In the genomic region with DNA sequence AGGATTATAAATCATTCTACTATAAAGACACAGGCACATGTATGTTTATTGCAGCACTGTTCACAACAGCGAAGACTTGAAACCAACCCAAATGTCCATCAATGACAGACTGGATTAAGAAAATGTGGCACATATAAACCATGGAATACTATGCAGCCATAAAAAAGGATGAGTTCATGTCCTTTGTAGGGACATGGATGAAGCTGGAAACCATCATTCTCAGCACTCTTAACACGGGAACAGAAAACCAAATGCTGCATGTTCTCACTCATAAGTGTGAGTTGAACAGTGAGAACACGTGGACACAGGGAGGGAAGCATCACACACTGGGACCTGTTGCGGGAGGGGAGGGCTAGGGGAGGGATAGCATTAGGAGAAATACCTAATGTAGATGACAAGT, we compare ENCODE assay signal across 4 cellular contexts.
TF ChIP-seq lines count a peak whose summit lies in the region.

No MANE protein-coding gene starts in this region.

TF ChIP-seq in HEK293, 187 proteins besides CTCF, POLR2A, EP300 and RAD21:
- TF ChIP-seq ZNF146 (tag by site-specific recombination; IDR thresholded peaks at IDR 0.05): peak; percentile 92
- TF ChIP-seq, protein P1, sequence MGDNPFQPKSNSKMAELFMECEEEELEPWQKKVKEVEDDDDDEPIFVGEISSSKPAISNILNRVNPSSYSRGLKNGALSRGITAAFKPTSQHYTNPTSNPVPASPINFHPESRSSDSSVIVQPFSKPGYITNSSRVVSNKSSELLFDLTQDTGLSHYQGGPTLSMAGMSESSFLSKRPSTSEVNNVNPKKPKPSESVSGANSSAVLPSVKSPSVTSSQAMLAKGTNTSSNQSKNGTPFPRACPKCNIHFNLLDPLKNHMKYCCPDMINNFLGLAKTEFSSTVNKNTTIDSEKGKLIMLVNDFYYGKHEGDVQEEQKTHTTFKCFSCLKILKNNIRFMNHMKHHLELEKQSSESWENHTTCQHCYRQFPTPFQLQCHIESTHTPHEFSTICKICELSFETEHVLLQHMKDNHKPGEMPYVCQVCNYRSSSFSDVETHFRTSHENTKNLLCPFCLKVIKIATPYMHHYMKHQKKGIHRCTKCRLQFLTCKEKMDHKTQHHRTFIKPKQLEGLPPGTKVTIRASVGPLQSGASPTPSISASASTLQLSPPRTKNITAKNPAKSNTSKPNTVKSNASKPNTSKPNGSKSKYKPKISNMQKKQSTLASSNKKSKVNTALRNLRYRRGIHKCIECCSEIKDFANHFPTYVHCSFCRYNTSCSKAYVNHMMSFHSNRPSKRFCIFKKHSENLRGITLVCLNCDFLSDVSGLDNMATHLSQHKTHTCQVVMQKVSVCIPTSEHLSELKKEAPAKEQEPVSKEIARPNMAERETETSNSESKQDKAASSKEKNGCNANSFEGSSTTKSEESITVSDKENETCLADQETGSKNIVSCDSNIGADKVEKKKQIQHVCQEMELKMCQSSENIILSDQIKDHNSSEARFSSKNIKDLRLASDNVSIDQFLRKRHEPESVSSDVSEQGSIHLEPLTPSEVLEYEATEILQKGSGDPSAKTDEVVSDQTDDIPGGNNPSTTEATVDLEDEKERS (tag by site-specific recombination; IDR thresholded peaks at IDR 0.05): 0 out of 2 replicates have a peak, but pooled peaks have one; percentile 63

TF ChIP-seq in SK-N-SH treated with all-trans-retinoic acid at 6 μM for 48 hours, 23 proteins besides CTCF, POLR2A, EP300 and RAD21:
- 0 out of 2 replicates have a peak, but pooled peaks have one; percentile 5 for TF ChIP-seq ZNF8 (CRISPR knock-in tag; IDR thresholded peaks at IDR 0.05)

TF ChIP-seq in K562, 482 proteins besides CTCF, POLR2A, EP300 and RAD21:
- TF ChIP-seq BCOR (IDR thresholded peaks at IDR 0.05) (peak; percentile 52; the same call in 1 of the 2 replicates), KDM1A (IDR thresholded peaks at IDR 0.05) (0 out of 4 replicates have a peak, but pooled peaks of 1 of the 2 experiments have one; percentile 23), ZNF146 (CRISPR knock-in tag; IDR thresholded peaks at IDR 0.05; ENCODE audit: unreplicated experiment) (peak; percentile 89)

TF ChIP-seq in HepG2, 621 proteins besides CTCF, POLR2A, EP300 and RAD21:
- TF ChIP-seq ZMYM3 (CRISPR knock-in tag; IDR thresholded peaks at IDR 0.05) (peak; percentile 58; the same call in 1 of the 2 replicates), CC2D1A (CRISPR knock-in tag; IDR thresholded peaks at IDR 0.05) (0 out of 2 replicates have a peak, but pooled peaks have one; percentile 38), HDAC1 (CRISPR knock-in tag; IDR thresholded peaks at IDR 0.05) (0 out of 2 replicates have a peak, but pooled peaks have one; percentile 26)
TF ChIP-seq in HepG2: peak in this region for 3; not testable (repeated sequence) for 618.
